25 cellular contexts compared by ENCODE assay signal in genomic region chr7:118052330-118052729, GRCh38.
A peak's percentile ranks its signal among the peaks of the same experiment; 100 is the strongest.
DNase-seq lines count a peak whose midpoint lies in the region; ATAC-seq and TF ChIP-seq lines count a peak whose summit lies in the region.
"Had no signal": no experiment of that assay in that cellular context is flagged by ENCODE, and none has a peak within 500 bp of the region (broad histone marks: within the 10 kb centered on the region; RNA-seq: fewer than 3 reads in every experiment).

No MANE protein-coding gene starts in this region.

- TF ChIP-seq CTCF in A673 (conservative IDR thresholded peaks at IDR 0.05; ENCODE audit: low read depth, low read length): no peak
- no peak for TF ChIP-seq CTCF in dorsolateral prefrontal cortex (IDR thresholded peaks at IDR 0.05 in 54 of 56, conservative IDR thresholded peaks at IDR 0.05 in 2 of 56; ENCODE audit: low read depth in 1 of 56, partially characterized antibody in 56 of 56)

- no peak for ATAC-seq in GM21381 (IDR thresholded peaks at IDR 0.05; ENCODE audit: unreplicated experiment)
- ATAC-seq: HepG2, PC-3, SK-N-SH treated with all-trans-retinoic acid at 6 μM for 48 hours had no signal

- POLR2A ChIA-PET in A673 (lab: Charles Lee; ENCODE audit: low non-redundant PET): no interaction called here

- H3K4me3 ChIP-seq in A673 (ENCODE audit: low read depth, low read length, poor library complexity, severe bottlenecking) (no peak overlapping the region), dorsolateral prefrontal cortex (no peak overlapping the region)

- intact Hi-C loops in A673 (cut with micrococcal nuclease; ENCODE audit: unreplicated experiment) (loop anchor here (5.0 kb wide), 1 partner anchor 75 kb away; no protein-coding TSS in a partner anchor), dorsolateral prefrontal cortex (cut with DNase I) (no loop called here)

- no peaks in the 10 kb centered on the region for H3K9me3 ChIP-seq in A673 (ENCODE audit: low read depth, low read length, poor library complexity, severe bottlenecking)

- DNase-seq in A673 (ENCODE audit: low spot score): peak; percentile 62
- peak; percentile 43 for DNase-seq in NCI-H2227 (lab: John Stamatoyannopoulos, UW; ENCODE audit: unreplicated experiment)
- peak; percentile 61 for DNase-seq in islet precursor cell
- DNase-seq in putamen (ENCODE audit: low spot score): peak; percentile 36
- no peak for DNase-seq in cerebellar cortex (ENCODE audit: low spot score)
- no peak for DNase-seq in dorsolateral prefrontal cortex
- DNase-seq in activated CD8-positive, alpha-beta memory T cell treated with anti-CD3 and anti-CD28 coated beads for 24 hours: no peak
- DNase-seq: 8988T; Calu3; DMS79 treated with DMSO at 0.1 percent for 48 hours; GF-D8; H9; Kasumi-1; NCI-H1105 treated with DMSO at 0.1 percent for 48 hours; NCI-H146; NCI-H1930; NCI-H2107; NCI-H446; NCI-H526; NCI-H82; NK-92 treated with Interleukin-12 subunit alpha and Interleukin-12 subunit beta, amount 100 ng/mL, for 24 hours; PC-3 had no signal

- BruUV-seq in A673 (replicated peaks; lab: Mats Ljungman, UMichigan): no TSS peak

- CTCF ChIA-PET in A673 (lab: Charles Lee): no interaction called here

- peaks cover 27% of the 10 kb centered on the region for H3K4me1 ChIP-seq in A673 (ENCODE audit: insufficient read depth, low read length, poor library complexity, severe bottlenecking)

- no peak overlapping the region for H3K27ac ChIP-seq in A673 (ENCODE audit: low read depth, low read length, poor library complexity, severe bottlenecking)
- no peak overlapping the region for H3K27ac ChIP-seq in dorsolateral prefrontal cortex

- H3K36me3 ChIP-seq in A673 (ENCODE audit: insufficient read depth, low read length, poor library complexity, severe bottlenecking): no peaks in the 10 kb centered on the region

- no peaks in the 10 kb centered on the region for H3K27me3 ChIP-seq in A673 (replicated peaks; ENCODE audit: insufficient read depth, low read depth, low read length, poor library complexity)
- no peaks in the 10 kb centered on the region for H3K27me3 ChIP-seq in dorsolateral prefrontal cortex

Comparison
In these comparisons a context has a peak if more than half of its experiments do, and no peak if none do; other contexts are left out.
1. DNase-seq: peak in A673 (single experiment), NCI-H2227 (single experiment), islet precursor cell (single experiment) and putamen (single experiment); none in cerebellar cortex (single experiment), dorsolateral prefrontal cortex (0 of 10) and activated CD8-positive, alpha-beta memory T cell treated with anti-CD3 and anti-CD28 coated beads for 24 hours (single experiment).